Comparison of ENCODE assay signal across 8 cellular contexts in genomic region chr17:35046740-35047283, GRCh38. TPM values are rescaled to one million over a fixed set of nuclear protein-coding genes. Genes with fewer than 3 reads are reported as not detected.
DNase-seq lines count a peak whose midpoint lies in the region; ATAC-seq and TF ChIP-seq lines count a peak whose summit lies in the region.

No MANE protein-coding gene starts in this region.

- H3K4me3 ChIP-seq in duodenal mucosa (ENCODE audit: low read depth in 1 of 2, low read length in 2 of 2) = peak overlapping the region; percentile 45 to 51
- H3K4me3 ChIP-seq in right atrium auricular region = no peak overlapping the region

- peak overlapping the region; percentile 22 for H3K27ac ChIP-seq in duodenal mucosa (ENCODE audit: low read depth, low read length)
- H3K27ac ChIP-seq in right atrium auricular region = no peak overlapping the region

- CTCF ChIA-PET in GM10248 (lab: Yijun Ruan, JAX) = interaction anchor here (0.8 to 1.9 kb wide), 8 partner anchors 10 to 43 kb away, joined by 3 to 10 read pairs (median 4); partner anchors contain the start of gene RFFL

- ATAC-seq in HG03175 (IDR thresholded peaks at IDR 0.05; ENCODE audit: unreplicated experiment) (peak; percentile 66), HG02970 (IDR thresholded peaks at IDR 0.05; ENCODE audit: low FRiP score, unreplicated experiment) (no peak)

- H3K27me3 ChIP-seq in duodenal mucosa (ENCODE audit: control insufficient read depth in 1 of 2, insufficient read depth in 2 of 2, low read length in 2 of 2) = no peaks in the 10 kb centered on the region
- no peaks in the 10 kb centered on the region for H3K27me3 ChIP-seq in right atrium auricular region

- peak overlapping the region; percentile 21 to 41 for H3K9ac ChIP-seq in duodenal mucosa (ENCODE audit: low read depth in 1 of 2, low read length in 2 of 2)

- TF ChIP-seq CTCF in GM10248 (IDR thresholded peaks at IDR 0.05; ENCODE audit: control extremely low read depth, extremely low read depth, low read depth, missing control alignments) (no peak), right atrium auricular region (IDR thresholded peaks at IDR 0.05) (no peak)

- H3K36me3 ChIP-seq in duodenal mucosa (ENCODE audit: control insufficient read depth in 1 of 2, insufficient read depth in 2 of 2, low read length in 2 of 2) = no peaks in the 10 kb centered on the region
- H3K36me3 ChIP-seq in right atrium auricular region = no peaks in the 10 kb centered on the region

- H3K4me1 ChIP-seq in duodenal mucosa (ENCODE audit: control insufficient read depth in 1 of 2, insufficient read depth in 2 of 2, low read length in 2 of 2) = peaks cover 49 to 62% of the 10 kb centered on the region in 2 donors
- H3K4me1 ChIP-seq in right atrium auricular region = peaks cover 0 to 16% of the 10 kb centered on the region in 2 donors

- POLR2A ChIA-PET in GM10248 (lab: Yijun Ruan, JAX) = interaction anchor here (1.0 kb wide), 1 partner anchor 16 kb away, joined by 3 read pairs; the partner anchor contains the start of gene RFFL

- DNase-seq in GM10248 (ENCODE audit: extremely low spot score) (peak; percentile 62), right atrium auricular region (ENCODE audit: low spot score) (no peak), NCI-H1092 treated with DMSO at 0.1 percent for 48 hours (lab: John Stamatoyannopoulos, UW) (no peak)
- DNase-seq in activated CD4-positive, CD25-positive, alpha-beta regulatory T cell (lab: John Stamatoyannopoulos, UW) = peak in 3 of 4 experiments; percentile 5 to 24 (median 5)
- DNase-seq in stimulated activated CD4-positive, alpha-beta T cell treated with anti-CD3 and anti-CD28 coated beads, Interleukin-12 subunit alpha, Interleukin-12 subunit beta, amount 100 ng/mL, for 48 hours (ENCODE audit: low read depth in 2 of 3, low spot score in 1 of 3) = peak; percentile 34 to 63 (median 61)

- H3K9me3 ChIP-seq in duodenal mucosa (ENCODE audit: control insufficient read depth in 1 of 2, low read length in 2 of 2) = no peaks in the 10 kb centered on the region
- no peaks in the 10 kb centered on the region for H3K9me3 ChIP-seq in right atrium auricular region

RNA-seq across cellular contexts. Expression of gene RFFL, which starts 16.7 kb away (rescaled TPM):
- 10 to 100 TPM; 12.2 to 20.1 TPM for total RNA-seq in right atrium auricular region

Comparison
In these comparisons a context has a peak if more than half of its experiments do, and no peak if none do; other contexts are left out.
1. DNase-seq: peak in GM10248 (single experiment), activated CD4-positive, CD25-positive, alpha-beta regulatory T cell (3 of 4) and stimulated activated CD4-positive, alpha-beta T cell treated with anti-CD3 and anti-CD28 coated beads, Interleukin-12 subunit alpha, Interleukin-12 subunit beta, amount 100 ng/mL, for 48 hours (3 of 3); none in right atrium auricular region (single experiment) and NCI-H1092 treated with DMSO at 0.1 percent for 48 hours (single experiment).
2. H3K4me3 ChIP-seq: peak in duodenal mucosa (2 of 2); none in right atrium auricular region (0 of 2).